ENCODE assay signal across 16 cellular contexts in the genomic region with DNA sequence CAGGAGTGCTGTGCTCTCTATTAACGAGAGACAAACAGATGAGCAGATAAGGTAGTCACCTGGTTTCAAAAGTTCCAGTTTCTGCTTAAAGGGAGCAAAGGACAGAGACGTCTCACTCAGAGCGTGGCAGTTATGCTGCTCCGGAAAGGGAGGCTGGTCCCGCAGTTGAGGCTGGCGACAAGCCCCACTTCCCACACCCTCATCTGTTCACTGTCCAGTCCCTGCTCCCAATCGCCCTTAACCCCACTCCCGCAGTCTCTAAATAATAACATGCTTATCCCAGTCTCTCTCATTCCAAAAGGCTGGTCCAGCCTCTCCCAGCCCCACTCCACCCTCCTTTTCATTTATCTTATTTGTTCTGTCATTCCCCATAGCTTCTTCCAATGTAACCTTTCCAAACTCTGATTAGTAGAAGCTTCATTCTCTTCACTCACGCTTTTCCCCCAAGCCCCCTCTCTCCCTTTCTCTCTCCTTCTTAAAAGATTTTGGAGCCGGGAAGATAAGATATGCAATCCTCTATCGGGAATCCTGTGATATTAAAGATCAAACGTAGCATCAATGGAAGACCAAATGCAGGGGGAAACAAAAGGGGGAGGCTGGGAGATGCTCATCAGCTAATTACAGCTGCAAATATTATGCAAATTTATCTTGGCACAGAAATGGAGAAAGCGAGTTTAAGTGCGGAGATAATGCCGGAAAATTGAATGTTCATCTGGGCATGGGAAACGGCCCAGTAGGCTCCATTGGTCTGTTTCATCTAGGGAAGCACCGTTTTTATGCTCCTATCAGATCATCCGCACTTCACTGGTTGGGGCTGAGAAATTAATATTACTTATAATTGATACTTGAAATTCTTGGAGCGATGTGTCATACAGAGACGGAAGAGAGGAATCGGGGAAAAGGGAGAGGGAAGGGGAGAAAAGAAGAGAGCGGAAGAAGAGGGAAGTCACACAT. TPM values are rescaled to one million over a fixed set of nuclear protein-coding genes. Genes with fewer than 3 reads are reported as not detected.
DNase-seq lines count a peak whose midpoint lies in the region; ATAC-seq and TF ChIP-seq lines count a peak whose summit lies in the region.
"Had no signal": no experiment of that assay in that cellular context is flagged by ENCODE, and none has a peak within 500 bp of the region (broad histone marks: within the 10 kb centered on the region; RNA-seq: fewer than 3 reads in every experiment).

No MANE protein-coding gene starts in this region.

- H3K4me3 ChIP-seq in upper lobe of right lung (no peak overlapping the region), left ventricle myocardium inferior (no peak overlapping the region), mucosa of descending colon (no peak overlapping the region)

- H3K9me3 Mint-ChIP-seq in activated naive CD8-positive, alpha-beta T cell (ENCODE audit: low read depth): peaks cover 7% of the 10 kb centered on the region
- peaks cover 5% of the 10 kb centered on the region for H3K9me3 Mint-ChIP-seq in activated naive CD8-positive, alpha-beta T cell treated with anti-CD3 and anti-CD28 coated beads for 36 hours
- no peaks in the 10 kb centered on the region for H3K9me3 Mint-ChIP-seq in activated CD4-positive, alpha-beta memory T cell treated with anti-CD3 and anti-CD28 coated beads, Interleukin-2, amount 10 ng/mL, durations not matched to agents 7 days and 5 days

- intact Hi-C loops in upper lobe of right lung (cut with DNase I): no loop called here
- intact Hi-C loops in left ventricle myocardium inferior (cut with micrococcal nuclease): no loop called here
- intact Hi-C loops in mucosa of descending colon (cut with DNase I, micrococcal nuclease): no loop called here

- no peak for ATAC-seq in upper lobe of right lung
- no peak for ATAC-seq in mucosa of descending colon
- no peak for ATAC-seq in GM18907 (IDR thresholded peaks at IDR 0.05; ENCODE audit: unreplicated experiment)

- DNase-seq in activated naive CD8-positive, alpha-beta T cell treated with anti-CD3 and anti-CD28 coated beads for 36 hours: no peak
- DNase-seq in activated CD4-positive, alpha-beta memory T cell treated with anti-CD3 and anti-CD28 coated beads, Interleukin-2, amount 10 ng/mL, durations not matched to agents 7 days and 5 days: no peak
- peak; percentile 35 for DNase-seq in mesenteric fat pad (ENCODE audit: low spot score)
- DNase-seq in upper lobe of right lung: no peak
- no peak for DNase-seq in left ventricle myocardium inferior
- DNase-seq in mucosa of descending colon: no peak
- DNase-seq: effector CD8-positive, alpha-beta T cell; foreskin melanocyte; NCI-H1694 treated with DMSO at 0.1 percent for 48 hours; NCI-H774 had no signal

- POLR2A ChIA-PET in activated CD4-positive, alpha-beta memory T cell treated with anti-CD3 and anti-CD28 coated beads, Interleukin-2, amount 10 ng/mL, durations not matched to agents 7 days and 5 days (lab: Charles Lee): interaction anchor here (1.2 to 3.4 kb wide), 3 partner anchors 12 to 23 kb away, joined by 4 to 18 read pairs (median 4); no protein-coding TSS in a partner anchor

- H3K4me1 ChIP-seq in upper lobe of right lung (peaks cover 21% of the 10 kb centered on the region), left ventricle myocardium inferior (peaks cover 54% of the 10 kb centered on the region), mucosa of descending colon (ENCODE audit: low read depth) (peaks cover 9% of the 10 kb centered on the region)

- H3K9me3 ChIP-seq in upper lobe of right lung (no peaks in the 10 kb centered on the region), left ventricle myocardium inferior (replicated peaks) (no peaks in the 10 kb centered on the region), mucosa of descending colon (no peaks in the 10 kb centered on the region)

- H3K4me1 Mint-ChIP-seq in activated naive CD8-positive, alpha-beta T cell (ENCODE audit: low read depth): peaks cover 43% of the 10 kb centered on the region
- H3K4me1 Mint-ChIP-seq in activated naive CD8-positive, alpha-beta T cell treated with anti-CD3 and anti-CD28 coated beads for 36 hours: peaks cover 44% of the 10 kb centered on the region
- H3K4me1 Mint-ChIP-seq in activated CD4-positive, alpha-beta memory T cell treated with anti-CD3 and anti-CD28 coated beads, Interleukin-2, amount 10 ng/mL, durations not matched to agents 7 days and 5 days: peaks cover 42% of the 10 kb centered on the region

- peak overlapping the region; percentile 27 for H3K4me3 Mint-ChIP-seq in activated naive CD8-positive, alpha-beta T cell
- H3K4me3 Mint-ChIP-seq in activated naive CD8-positive, alpha-beta T cell treated with anti-CD3 and anti-CD28 coated beads for 36 hours: no peak overlapping the region
- peak overlapping the region; percentile 15 for H3K4me3 Mint-ChIP-seq in activated CD4-positive, alpha-beta memory T cell treated with anti-CD3 and anti-CD28 coated beads, Interleukin-2, amount 10 ng/mL, durations not matched to agents 7 days and 5 days

- H3K27me3 ChIP-seq in upper lobe of right lung (peaks cover 100% of the 10 kb centered on the region), left ventricle myocardium inferior (ENCODE audit: low read depth) (peaks cover 100% of the 10 kb centered on the region)

- no peak overlapping the region for H3K27ac ChIP-seq in upper lobe of right lung
- H3K27ac ChIP-seq in left ventricle myocardium inferior (replicated peaks): no peak overlapping the region
- H3K27ac ChIP-seq: C4-2B, RWPE1 had no signal

- H3K27me3 Mint-ChIP-seq in activated naive CD8-positive, alpha-beta T cell: peaks cover 61% of the 10 kb centered on the region
- peaks cover 98% of the 10 kb centered on the region for H3K27me3 Mint-ChIP-seq in activated naive CD8-positive, alpha-beta T cell treated with anti-CD3 and anti-CD28 coated beads for 36 hours
- H3K27me3 Mint-ChIP-seq in activated CD4-positive, alpha-beta memory T cell treated with anti-CD3 and anti-CD28 coated beads, Interleukin-2, amount 10 ng/mL, durations not matched to agents 7 days and 5 days: peaks cover 85% of the 10 kb centered on the region

- H3K36me3 ChIP-seq in upper lobe of right lung (no peaks in the 10 kb centered on the region), left ventricle myocardium inferior (no peaks in the 10 kb centered on the region), mucosa of descending colon (ENCODE audit: low read depth) (no peaks in the 10 kb centered on the region)

- peaks cover 5% of the 10 kb centered on the region for H3K36me3 Mint-ChIP-seq in activated naive CD8-positive, alpha-beta T cell
- H3K36me3 Mint-ChIP-seq in activated naive CD8-positive, alpha-beta T cell treated with anti-CD3 and anti-CD28 coated beads for 36 hours: peaks cover 1% of the 10 kb centered on the region
- peaks cover 16% of the 10 kb centered on the region for H3K36me3 Mint-ChIP-seq in activated CD4-positive, alpha-beta memory T cell treated with anti-CD3 and anti-CD28 coated beads, Interleukin-2, amount 10 ng/mL, durations not matched to agents 7 days and 5 days (ENCODE audit: low read depth)
- H3K36me3 Mint-ChIP-seq: brain had no signal

- no peak for TF ChIP-seq CTCF in upper lobe of right lung (IDR thresholded peaks at IDR 0.05)
- no peak for TF ChIP-seq CTCF in left ventricle myocardium inferior (IDR thresholded peaks at IDR 0.05; ENCODE audit: borderline replicate concordance)
- TF ChIP-seq CTCF in mucosa of descending colon (IDR thresholded peaks at IDR 0.05): no peak

- CTCF ChIA-PET in activated CD4-positive, alpha-beta memory T cell treated with anti-CD3 and anti-CD28 coated beads, Interleukin-2, amount 10 ng/mL, durations not matched to agents 7 days and 5 days (lab: Charles Lee): no interaction called here

- H3K27ac Mint-ChIP-seq in activated naive CD8-positive, alpha-beta T cell: no peak overlapping the region
- no peak overlapping the region for H3K27ac Mint-ChIP-seq in activated naive CD8-positive, alpha-beta T cell treated with anti-CD3 and anti-CD28 coated beads for 36 hours
- peak overlapping the region; percentile 15 for H3K27ac Mint-ChIP-seq in activated CD4-positive, alpha-beta memory T cell treated with anti-CD3 and anti-CD28 coated beads, Interleukin-2, amount 10 ng/mL, durations not matched to agents 7 days and 5 days

RNA-seq across cellular contexts. Expression of a gene that starts 16.3 kb away (rescaled TPM):
- 1 to 10 TPM; 8.4 to 8.8 TPM for total RNA-seq in activated naive CD8-positive, alpha-beta T cell treated with anti-CD3 and anti-CD28 coated beads for 36 hours
- total RNA-seq in activated CD4-positive, alpha-beta memory T cell treated with anti-CD3 and anti-CD28 coated beads, Interleukin-2, amount 10 ng/mL, durations not matched to agents 7 days and 5 days: 100 to 1,000 TPM; 112 TPM
- 5.5 TPM for total RNA-seq in mesenteric fat pad
- 3.2 TPM for total RNA-seq in upper lobe of right lung
- total RNA-seq in left ventricle myocardium inferior: 1.4 TPM
- under 1 TPM; 0.47 to 0.87 (median 0.55) TPM for total RNA-seq in mucosa of descending colon
- total RNA-seq: LHCN-M2 had no signal

Comparison
In these comparisons a context has a peak if more than half of its experiments do, and no peak if none do; other contexts are left out.
1. RNA of a gene that starts 16.3 kb away (total RNA-seq): 112 TPM in activated CD4-positive, alpha-beta memory T cell treated with anti-CD3 and anti-CD28 coated beads, Interleukin-2, amount 10 ng/mL, durations not matched to agents 7 days and 5 days; 8.4 to 8.8 TPM in activated naive CD8-positive, alpha-beta T cell treated with anti-CD3 and anti-CD28 coated beads for 36 hours, 5.5 TPM in mesenteric fat pad (single experiment), 3.2 TPM in upper lobe of right lung (single experiment), 1.4 TPM in left ventricle myocardium inferior (single experiment) and 0.47 to 0.87 TPM in mucosa of descending colon; every median in the first group is over 10 times any median in the second.